In the genomic region with DNA sequence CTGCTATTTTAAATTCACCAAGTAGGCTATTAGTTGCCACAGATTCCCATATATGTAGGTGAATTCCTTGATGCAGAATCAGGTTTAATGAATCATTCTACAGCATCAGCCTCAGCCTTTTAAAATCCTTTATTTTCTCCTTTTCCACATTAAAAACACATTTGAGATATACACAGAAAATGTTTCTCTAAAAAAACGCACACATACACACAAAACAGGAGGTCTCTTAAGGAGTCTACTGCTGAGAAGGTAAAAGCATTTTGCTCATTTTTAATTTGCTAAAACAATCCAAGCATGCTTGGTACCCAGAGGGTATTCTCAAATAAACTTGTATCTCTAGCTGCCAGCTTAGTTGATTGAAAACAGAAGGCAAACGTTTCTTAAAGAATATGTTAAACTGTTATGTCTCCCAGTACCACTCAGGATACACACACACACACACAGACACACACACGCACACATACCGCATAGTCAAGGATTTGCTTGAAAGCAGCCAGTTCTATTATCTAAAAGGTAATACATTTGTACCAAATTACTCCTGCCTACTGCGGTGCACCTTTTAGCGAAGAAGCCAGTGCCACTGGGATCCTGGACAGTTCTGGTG, we compare ENCODE assay signal across 9 cellular contexts.
DNase-seq lines count a peak whose midpoint lies in the region; TF ChIP-seq lines count a peak whose summit lies in the region.
"Had no signal": no experiment of that assay in that cellular context is flagged by ENCODE, and none has a peak within 500 bp of the region (broad histone marks: within the 10 kb centered on the region; RNA-seq: fewer than 3 reads in every experiment).

No MANE protein-coding gene starts in this region.

- H3K36me3 ChIP-seq in parathyroid adenoma (ENCODE audit: control insufficient read depth, insufficient read depth, low read length), result no peaks in the 10 kb centered on the region
- H3K36me3 ChIP-seq: SJSA1 had no signal

- no peak overlapping the region for H3K27ac Mint-ChIP-seq in activated CD4-positive, alpha-beta memory T cell treated with anti-CD3 and anti-CD28 coated beads for 36 hours

- H3K4me3 ChIP-seq in parathyroid adenoma (ENCODE audit: low read depth, low read length), result peak overlapping the region; percentile 58

- POLR2A ChIA-PET in RWPE1 (lab: Yijun Ruan, JAX; ENCODE audit: low non-redundant PET), result no interaction called here
- POLR2A ChIA-PET in activated CD4-positive, alpha-beta memory T cell treated with anti-CD3 and anti-CD28 coated beads for 36 hours (lab: Charles Lee), result no interaction called here

- peak overlapping the region; percentile 89 for H2AFZ ChIP-seq in parathyroid adenoma

- DNase-seq in Caki2 (ENCODE audit: low read depth), result peak; percentile 4
- no peak for DNase-seq in RWPE1 (ENCODE audit: low spot score)
- peak; percentile 30 for DNase-seq in fibroblast of peridontal ligament (ENCODE audit: extremely low read depth)
- no peak for DNase-seq in activated CD4-positive, alpha-beta memory T cell treated with anti-CD3 and anti-CD28 coated beads for 36 hours
- no peak for DNase-seq in NCI-H446 (lab: John Stamatoyannopoulos, UW)
- DNase-seq in activated CD4-positive, alpha-beta T cell treated with anti-CD3 and anti-CD28 coated beads, Interleukin-2, amount 50 U/mL, for 48 hours, result no peak
- no peak for DNase-seq in T1000 (lab: John Stamatoyannopoulos, UW)

- H3K27me3 Mint-ChIP-seq in activated CD4-positive, alpha-beta memory T cell treated with anti-CD3 and anti-CD28 coated beads for 36 hours, result peaks cover 60% of the 10 kb centered on the region

- no peaks in the 10 kb centered on the region for H3K27me3 ChIP-seq in parathyroid adenoma (ENCODE audit: control insufficient read depth, insufficient read depth, low read length)

- no peaks in the 10 kb centered on the region for H3K36me3 Mint-ChIP-seq in activated CD4-positive, alpha-beta memory T cell treated with anti-CD3 and anti-CD28 coated beads for 36 hours

- H3K4me1 ChIP-seq in parathyroid adenoma, result peaks cover 4% of the 10 kb centered on the region

- peak overlapping the region; percentile 78 for H3K27ac ChIP-seq in RWPE1
- peak overlapping the region; percentile 84 for H3K27ac ChIP-seq in parathyroid adenoma
- H3K27ac ChIP-seq: SJSA1 had no signal

- in situ Hi-C loops in Caki2 (cut with HindIII; ENCODE audit: low pct_unique_long_range_greater_than_20kb, low sequenced_read_pairs), result no loop called here

- TF ChIP-seq CTCF in RWPE1 (conservative IDR thresholded peaks at IDR 0.05; ENCODE audit: low read depth), result no peak
- no peak for TF ChIP-seq CTCF in parathyroid adenoma (IDR thresholded peaks at IDR 0.05)

- CTCF ChIA-PET in RWPE1 (lab: Yijun Ruan, JAX), result interaction anchor here (1.4 kb wide), 1 partner anchor 250 kb away, joined by 3 read pairs; no protein-coding TSS in a partner anchor
- CTCF ChIA-PET in activated CD4-positive, alpha-beta memory T cell treated with anti-CD3 and anti-CD28 coated beads for 36 hours (lab: Charles Lee), result no interaction called here

- no peaks in the 10 kb centered on the region for H3K9me3 ChIP-seq in parathyroid adenoma (ENCODE audit: control insufficient read depth, low read length)
- H3K9me3 ChIP-seq: SJSA1 had no signal

- intact Hi-C loops in activated CD4-positive, alpha-beta memory T cell treated with anti-CD3 and anti-CD28 coated beads for 36 hours (cut with micrococcal nuclease), result loop anchor here (5.0 to 10.0 kb wide), 2 partner anchors 103 to 350 kb away; no protein-coding TSS in a partner anchor

- no peaks in the 10 kb centered on the region for H3K79me2 ChIP-seq in parathyroid adenoma

- H3K9ac ChIP-seq in parathyroid adenoma, result no peak overlapping the region

- no peaks in the 10 kb centered on the region for H3K9me3 Mint-ChIP-seq in activated CD4-positive, alpha-beta memory T cell treated with anti-CD3 and anti-CD28 coated beads for 36 hours

- H3K4me3 Mint-ChIP-seq in activated CD4-positive, alpha-beta memory T cell treated with anti-CD3 and anti-CD28 coated beads for 36 hours, result no peak overlapping the region

- H3K4me2 ChIP-seq in parathyroid adenoma (ENCODE audit: low read length), result peak overlapping the region; percentile 73

- H3K4me1 Mint-ChIP-seq in activated CD4-positive, alpha-beta memory T cell treated with anti-CD3 and anti-CD28 coated beads for 36 hours (ENCODE audit: low read depth), result peaks cover 12% of the 10 kb centered on the region

Comparison
In these comparisons a context has a peak if more than half of its experiments do, and no peak if none do; other contexts are left out.
1. DNase-seq: peak in Caki2 (single experiment) and fibroblast of peridontal ligament (single experiment); none in RWPE1 (single experiment), activated CD4-positive, alpha-beta memory T cell treated with anti-CD3 and anti-CD28 coated beads for 36 hours (single experiment), NCI-H446 (0 of 2), activated CD4-positive, alpha-beta T cell treated with anti-CD3 and anti-CD28 coated beads, Interleukin-2, amount 50 U/mL, for 48 hours (0 of 2) and T1000 (single experiment).